Comparison of ENCODE assay signal across 7 cellular contexts in genomic region chr1:232629250-232630046, GRCh38. TPM values are rescaled to one million over a fixed set of nuclear protein-coding genes. Genes with fewer than 3 reads are reported as not detected.
DNase-seq lines count a peak whose midpoint lies in the region; ATAC-seq and TF ChIP-seq lines count a peak whose summit lies in the region.

No MANE protein-coding gene starts in this region.

- no peaks in the 10 kb centered on the region for H3K36me3 Mint-ChIP-seq in GM23338 (ENCODE audit: low read depth)
- H3K36me3 Mint-ChIP-seq in activated T-cell treated with anti-CD3 and anti-CD28 coated beads, Interleukin-2, amount 50 U/mL, for 4 hours (ENCODE audit: insufficient read depth) = no peaks in the 10 kb centered on the region

- H3F3A ChIP-seq in GM23338 (replicated peaks; ENCODE audit: low read depth) (no peaks in the 10 kb centered on the region), Loucy (ENCODE audit: low read depth) (peaks cover 7% of the 10 kb centered on the region; the same call in 1 of the 2 replicates)

- no peak overlapping the region for H3K27ac ChIP-seq in GM23338 (ENCODE audit: low read depth)
- peak overlapping the region; percentile 2 to 98 (median 95) for H3K27ac ChIP-seq in gastroesophageal sphincter

- peaks cover 49% of the 10 kb centered on the region for H3K4me1 Mint-ChIP-seq in GM23338
- H3K4me1 Mint-ChIP-seq in activated T-cell treated with anti-CD3 and anti-CD28 coated beads, Interleukin-2, amount 50 U/mL, for 4 hours (ENCODE audit: low read depth) = peaks cover 34% of the 10 kb centered on the region

- H3K79me2 ChIP-seq in GM23338 (replicated peaks; ENCODE audit: insufficient read depth) = peaks cover 25% of the 10 kb centered on the region
- peaks cover 49% of the 10 kb centered on the region for H3K79me2 ChIP-seq in Loucy (ENCODE audit: insufficient read depth, low read length)

- H3K36me3 ChIP-seq in GM23338 (ENCODE audit: insufficient read depth) (no peaks in the 10 kb centered on the region), Loucy (ENCODE audit: insufficient read depth, low read length) (no peaks in the 10 kb centered on the region), gastroesophageal sphincter (no peaks in the 10 kb centered on the region)

- 0% methylated on average over 4 of the region's 96 CpGs for WGBS in gastroesophageal sphincter (ENCODE audit: low coverage in 1 of 2), 2 donors

- peak overlapping the region; percentile 61 for H3K9ac ChIP-seq in Loucy (ENCODE audit: low read depth, low read length, poor library complexity, severe bottlenecking)

- no peak overlapping the region for H3K27ac Mint-ChIP-seq in GM23338

- TF ChIP-seq POLR2A in gastroesophageal sphincter (IDR thresholded peaks at IDR 0.05) = no peak

- H4K20me1 ChIP-seq in GM23338 (replicated peaks; ENCODE audit: insufficient read depth) (no peaks in the 10 kb centered on the region; the same call in 1 of the 2 replicates), Loucy (ENCODE audit: insufficient read depth, low read length, poor library complexity, severe bottlenecking) (peaks cover 3% of the 10 kb centered on the region)

- H3K27me3 ChIP-seq in GM23338 (ENCODE audit: insufficient read depth) = peaks cover 35% of the 10 kb centered on the region
- no peaks in the 10 kb centered on the region for H3K27me3 ChIP-seq in Loucy (ENCODE audit: insufficient read depth, low read length, poor library complexity, severe bottlenecking)
- no peaks in the 10 kb centered on the region for H3K27me3 ChIP-seq in gastroesophageal sphincter

- ATAC-seq in GM23338 (peak; percentile 37), gastroesophageal sphincter (no peak), omental fat pad (ENCODE audit: low FRiP score) (peak; percentile 19)
- ATAC-seq in activated T-cell treated with anti-CD3 and anti-CD28 coated beads, Interleukin-2, amount 50 U/mL, for 4 hours = peak; percentile 59 to 60

- peak overlapping the region; percentile 94 for H3K4me3 Mint-ChIP-seq in GM23338
- H3K4me3 Mint-ChIP-seq in activated T-cell treated with anti-CD3 and anti-CD28 coated beads, Interleukin-2, amount 50 U/mL, for 4 hours = peak overlapping the region; percentile 93

- H3K9me2 ChIP-seq in GM23338 (ENCODE audit: insufficient read depth) (no peaks in the 10 kb centered on the region), Loucy (replicated peaks; ENCODE audit: low read depth, low read length) (no peaks in the 10 kb centered on the region)

- H3K4me2 ChIP-seq in GM23338 (peak overlapping the region; percentile 86), Loucy (ENCODE audit: low read depth, low read length, poor library complexity, severe bottlenecking) (peak overlapping the region; percentile 77)

- peaks cover 21% of the 10 kb centered on the region for H3K4me1 ChIP-seq in GM23338 (ENCODE audit: insufficient read depth)
- H3K4me1 ChIP-seq in Loucy (ENCODE audit: insufficient read depth, low read length, poor library complexity, severe bottlenecking) = peaks cover 58% of the 10 kb centered on the region
- H3K4me1 ChIP-seq in gastroesophageal sphincter = peaks cover 0 to 52% (median 8%) of the 10 kb centered on the region in 3 donors

- TF ChIP-seq EP300 in gastroesophageal sphincter (IDR thresholded peaks at IDR 0.05) = no peak

- TF ChIP-seq CTCF in GM13977 (IDR thresholded peaks at IDR 0.05; ENCODE audit: extremely low read depth, insufficient read depth, missing control alignments) (no peak), GM23338 (conservative IDR thresholded peaks at IDR 0.05; ENCODE audit: low read depth in 2 of 2) (no peak), Loucy (conservative IDR thresholded peaks at IDR 0.05; ENCODE audit: low read length) (no peak), gastroesophageal sphincter (IDR thresholded peaks at IDR 0.05) (peak in 2 of 4 experiments; percentile 22 to 24), omental fat pad (IDR thresholded peaks at IDR 0.05) (no peak)

- DNase-seq in GM13977 (ENCODE audit: low spot score) (peak; percentile 20), GM23338 (ENCODE audit: low spot score) (peak; percentile 67), omental fat pad (ENCODE audit: low spot score) (no peak), NCI-H187 (lab: John Stamatoyannopoulos, UW) (no peak)
- DNase-seq in activated T-cell treated with anti-CD3 and anti-CD28 coated beads, Interleukin-2, amount 50 U/mL, for 4 hours = no peak

- H3K4me3 ChIP-seq in GM23338 (peak overlapping the region; percentile 63), Loucy (ENCODE audit: low read length, poor library complexity, severe bottlenecking) (peak overlapping the region; percentile 77), gastroesophageal sphincter (peak overlapping the region; percentile 62 to 96)

- no peaks in the 10 kb centered on the region for H3K9me3 Mint-ChIP-seq in GM23338
- no peaks in the 10 kb centered on the region for H3K9me3 Mint-ChIP-seq in activated T-cell treated with anti-CD3 and anti-CD28 coated beads, Interleukin-2, amount 50 U/mL, for 4 hours

- no peaks in the 10 kb centered on the region for H3K9me3 ChIP-seq in Loucy (ENCODE audit: insufficient read depth, low read depth, low read length)
- H3K9me3 ChIP-seq in gastroesophageal sphincter = no peaks in the 10 kb centered on the region

- in situ Hi-C loops in GM13977 (cut with MboI; ENCODE audit: low pct_unique_long_range_greater_than_20kb, low sequenced_read_pairs, unreplicated experiment) = loop anchor here (10.0 kb wide), 1 partner anchor 605 kb away; no protein-coding TSS in a partner anchor

- peak overlapping the region; percentile 28; the same call in 1 of the 2 replicates for H2AFZ ChIP-seq in GM23338
- H2AFZ ChIP-seq in Loucy (ENCODE audit: low read length) = peak overlapping the region; percentile 30; the same call in 1 of the 2 replicates

- peaks cover 33% of the 10 kb centered on the region for H3K27me3 Mint-ChIP-seq in GM23338 (ENCODE audit: insufficient read depth, low read depth, poor library complexity)
- peaks cover 22% of the 10 kb centered on the region for H3K27me3 Mint-ChIP-seq in activated T-cell treated with anti-CD3 and anti-CD28 coated beads, Interleukin-2, amount 50 U/mL, for 4 hours (ENCODE audit: low read depth)

TF ChIP-seq in GM23338, 12 proteins besides CTCF, POLR2A, EP300 and RAD21:
- TF ChIP-seq EZH2 (IDR thresholded peaks at IDR 0.05; ENCODE audit: low read depth, unreplicated experiment) (peak; percentile 55), ZNF114 (CRISPR knock-in tag; IDR thresholded peaks at IDR 0.05) (no peak)

RNA-seq across cellular contexts. Expression of gene SIPA1L2, which starts 0.5 kb away (rescaled TPM):
- 12.0 and 17.0 TPM in 2 replicates for total RNA-seq in GM23338 (2014; rRNA removed; shearing (Covaris generic))
- 4.1 and 4.3 TPM in 2 replicates for polyA plus RNA-seq in GM23338 (2016; fragmentation: Nextera tagmentation; extraction: Ambion mirVana)
- 10 to 100 TPM in 1 of 3 donors, 1 to 10 TPM in 2; 5.3 to 13.8 (median 6.7) TPM for total RNA-seq in activated T-cell treated with anti-CD3 and anti-CD28 coated beads, Interleukin-2, amount 50 U/mL, for 4 hours
- total RNA-seq in gastroesophageal sphincter (10 to 100 TPM; 29.5 to 65.2 (median 32.6) TPM), omental fat pad (100 to 1,000 TPM in 1 of 4 donors, 10 to 100 TPM in 3; 20.5 to 111 (median 39.8) TPM)

Comparison
In these comparisons a context has a peak if more than half of its experiments do, and no peak if none do; other contexts are left out.
1. DNase-seq: peak in GM13977 (single experiment) and GM23338 (single experiment); none in activated T-cell treated with anti-CD3 and anti-CD28 coated beads, Interleukin-2, amount 50 U/mL, for 4 hours (single experiment), omental fat pad (single experiment) and NCI-H187 (0 of 2).
2. Peak in every context shown above with its lines, with median percentiles within 50 percentile points of each other: H3K4me3 ChIP-seq.